Comparison of ENCODE assay signal across 1 cellular context in genomic region chr2:171365778-171366177, GRCh38.
TF ChIP-seq lines count a peak whose summit lies in the region.

No MANE protein-coding gene starts in this region.

TF ChIP-seq in K562, 482 proteins besides CTCF, POLR2A, EP300 and RAD21 (continued from another document):
- TF ChIP-seq MYNN (IDR thresholded peaks at IDR 0.05) (no peak), MYNN (CRISPR knock-in tag; IDR thresholded peaks at IDR 0.05) (no peak), NONO (IDR thresholded peaks at IDR 0.05; ENCODE audit: low read depth in 2 of 2, low read length in 1 of 2) (no peak), MEF2D (tag; conservative IDR thresholded peaks at IDR 0.05; ENCODE audit: low read depth) (no peak), FOXK2 (conservative IDR thresholded peaks at IDR 0.05 in 1 of 2, IDR thresholded peaks at IDR 0.05 in 1 of 2; ENCODE audit: low read depth in 2 of 2) (no peak), SMAD4 (CRISPR knock-in tag; conservative IDR thresholded peaks at IDR 0.05) (no peak)
- TF ChIP-seq, protein P1, sequence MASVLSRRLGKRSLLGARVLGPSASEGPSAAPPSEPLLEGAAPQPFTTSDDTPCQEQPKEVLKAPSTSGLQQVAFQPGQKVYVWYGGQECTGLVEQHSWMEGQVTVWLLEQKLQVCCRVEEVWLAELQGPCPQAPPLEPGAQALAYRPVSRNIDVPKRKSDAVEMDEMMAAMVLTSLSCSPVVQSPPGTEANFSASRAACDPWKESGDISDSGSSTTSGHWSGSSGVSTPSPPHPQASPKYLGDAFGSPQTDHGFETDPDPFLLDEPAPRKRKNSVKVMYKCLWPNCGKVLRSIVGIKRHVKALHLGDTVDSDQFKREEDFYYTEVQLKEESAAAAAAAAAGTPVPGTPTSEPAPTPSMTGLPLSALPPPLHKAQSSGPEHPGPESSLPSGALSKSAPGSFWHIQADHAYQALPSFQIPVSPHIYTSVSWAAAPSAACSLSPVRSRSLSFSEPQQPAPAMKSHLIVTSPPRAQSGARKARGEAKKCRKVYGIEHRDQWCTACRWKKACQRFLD (CRISPR knock-in tag; IDR thresholded peaks at IDR 0.05), result no peak
